ENCODE assay signal across 27 cellular contexts in genomic region chr20:58513580-58514285, GRCh38. TPM values are rescaled to one million over a fixed set of nuclear protein-coding genes. Genes with fewer than 3 reads are reported as not detected.
DNase-seq lines count a peak whose midpoint lies in the region; ATAC-seq and TF ChIP-seq lines count a peak whose summit lies in the region.
"Had no signal": no experiment of that assay in that cellular context is flagged by ENCODE, and none has a peak within 500 bp of the region (broad histone marks: within the 10 kb centered on the region; RNA-seq: fewer than 3 reads in every experiment).

No MANE protein-coding gene starts in this region.

- H3K4me3 ChIP-seq in AG04450 (ENCODE audit: low read depth, low read length): peak overlapping the region; percentile 77
- H3K4me3 ChIP-seq in HUES64 (ENCODE audit: low read length): peak overlapping the region; percentile 61
- no peak overlapping the region for H3K4me3 ChIP-seq in endodermal cell (ENCODE audit: low read length)
- H3K4me3 ChIP-seq in neural progenitor cell: peak overlapping the region; percentile 51
- no peak overlapping the region for H3K4me3 ChIP-seq in esophagus squamous epithelium
- H3K4me3 ChIP-seq: body of pancreas, lung had no signal

- H3K27ac ChIP-seq in AG04450 (ENCODE audit: low read depth, low read length): no peak overlapping the region
- H3K27ac ChIP-seq in HUES64 (ENCODE audit: low read depth, low read length): no peak overlapping the region
- H3K27ac ChIP-seq in endodermal cell (ENCODE audit: low read depth, low read length): no peak overlapping the region
- H3K27ac ChIP-seq in neural progenitor cell: no peak overlapping the region
- no peak overlapping the region for H3K27ac ChIP-seq in esophagus squamous epithelium
- H3K27ac ChIP-seq: body of pancreas, epithelial cell of prostate, psoas muscle had no signal

- H3K27me3 ChIP-seq in AG04450 (ENCODE audit: control insufficient read depth, insufficient read depth, low read length) (no peaks in the 10 kb centered on the region), HUES64 (ENCODE audit: insufficient read depth, low read length) (peaks cover 57% of the 10 kb centered on the region), endodermal cell (ENCODE audit: control insufficient read depth, insufficient read depth, low read length, poor library complexity, severe bottlenecking) (peaks cover 47% of the 10 kb centered on the region), neural progenitor cell (peaks cover 68% of the 10 kb centered on the region), esophagus squamous epithelium (peaks cover 0 to 48% (median 3%) of the 10 kb centered on the region in 4 donors)

- H3K79me2 ChIP-seq in neural progenitor cell (ENCODE audit: low read depth): no peaks in the 10 kb centered on the region

- H3F3A ChIP-seq in neural progenitor cell (ENCODE audit: low read depth): no peaks in the 10 kb centered on the region

- peak overlapping the region; percentile 65 for H3K4me3 Mint-ChIP-seq in endodermal cell
- no peak overlapping the region for H3K4me3 Mint-ChIP-seq in neural progenitor cell
- no peak overlapping the region for H3K4me3 Mint-ChIP-seq in stimulated activated naive B cell treated with anti-CD40 and anti-IgM and Interleukin-4, amounts not matched to agents 10 μg/mL and 1 μg/mL and 100 μg/mL, for 72 hours
- H3K4me3 Mint-ChIP-seq: activated CD4-positive, alpha-beta memory T cell treated with anti-CD3 and anti-CD28 coated beads for 36 hours; CD8-positive, alpha-beta T cell; immature natural killer cell; naive thymus-derived CD8-positive, alpha-beta T cell; stimulated activated effector memory CD8-positive, alpha-beta T cell treated with anti-CD3 and anti-CD28 coated beads, Interleukin-12 subunit alpha, Interleukin-12 subunit beta, amount 100 ng/mL, for 72 hours had no signal

- POLR2A ChIA-PET in AG04450 (lab: Yijun Ruan, JAX): interaction anchor here (1.5 kb wide), 1 partner anchor 9 kb away, joined by 3 read pairs; no protein-coding TSS in a partner anchor

- H3K27me3 Mint-ChIP-seq in endodermal cell (ENCODE audit: insufficient read depth) (peaks cover 52% of the 10 kb centered on the region), neural progenitor cell (ENCODE audit: insufficient read depth, low read depth) (peaks cover 42% of the 10 kb centered on the region)
- H3K27me3 Mint-ChIP-seq in stimulated activated naive B cell treated with anti-CD40 and anti-IgM and Interleukin-4, amounts not matched to agents 10 μg/mL and 1 μg/mL and 100 μg/mL, for 72 hours: peaks cover 49 to 54% of the 10 kb centered on the region in 2 donors

- H3K36me3 Mint-ChIP-seq in endodermal cell (ENCODE audit: low read depth) (no peaks in the 10 kb centered on the region), neural progenitor cell (no peaks in the 10 kb centered on the region)
- no peaks in the 10 kb centered on the region for H3K36me3 Mint-ChIP-seq in stimulated activated naive B cell treated with anti-CD40 and anti-IgM and Interleukin-4, amounts not matched to agents 10 μg/mL and 1 μg/mL and 100 μg/mL, for 72 hours
- H3K36me3 Mint-ChIP-seq: activated CD4-positive, alpha-beta memory T cell treated with anti-CD3 and anti-CD28 coated beads for 36 hours; CD8-positive, alpha-beta T cell; immature natural killer cell; stimulated activated effector memory CD8-positive, alpha-beta T cell treated with anti-CD3 and anti-CD28 coated beads, Interleukin-12 subunit alpha, Interleukin-12 subunit beta, amount 100 ng/mL, for 72 hours had no signal

- H3K27ac Mint-ChIP-seq in endodermal cell (no peak overlapping the region), neural progenitor cell (no peak overlapping the region)
- no peak overlapping the region for H3K27ac Mint-ChIP-seq in stimulated activated naive B cell treated with anti-CD40 and anti-IgM and Interleukin-4, amounts not matched to agents 10 μg/mL and 1 μg/mL and 100 μg/mL, for 72 hours
- H3K27ac Mint-ChIP-seq: activated CD4-positive, alpha-beta memory T cell treated with anti-CD3 and anti-CD28 coated beads for 36 hours; CD8-positive, alpha-beta T cell; immature natural killer cell; naive thymus-derived CD8-positive, alpha-beta T cell; stimulated activated effector memory CD8-positive, alpha-beta T cell treated with anti-CD3 and anti-CD28 coated beads, Interleukin-12 subunit alpha, Interleukin-12 subunit beta, amount 100 ng/mL, for 72 hours had no signal

- peak overlapping the region; percentile 91 for H3K4me2 ChIP-seq in neural progenitor cell

- H3K9me3 Mint-ChIP-seq in endodermal cell: no peaks in the 10 kb centered on the region
- no peaks in the 10 kb centered on the region for H3K9me3 Mint-ChIP-seq in neural progenitor cell
- H3K9me3 Mint-ChIP-seq in stimulated activated naive B cell treated with anti-CD40 and anti-IgM and Interleukin-4, amounts not matched to agents 10 μg/mL and 1 μg/mL and 100 μg/mL, for 72 hours: no peaks in the 10 kb centered on the region
- H3K9me3 Mint-ChIP-seq: activated CD4-positive, alpha-beta memory T cell treated with anti-CD3 and anti-CD28 coated beads for 36 hours; CD8-positive, alpha-beta T cell; immature natural killer cell; naive thymus-derived CD8-positive, alpha-beta T cell; stimulated activated effector memory CD8-positive, alpha-beta T cell treated with anti-CD3 and anti-CD28 coated beads, Interleukin-12 subunit alpha, Interleukin-12 subunit beta, amount 100 ng/mL, for 72 hours had no signal

- no peaks in the 10 kb centered on the region for H4K20me1 ChIP-seq in neural progenitor cell (ENCODE audit: low read depth)

- no peak for TF ChIP-seq POLR2A in esophagus squamous epithelium (IDR thresholded peaks at IDR 0.05)

- H3K36me3 ChIP-seq in HUES64 (ENCODE audit: insufficient read depth, low read length): no peaks in the 10 kb centered on the region
- no peaks in the 10 kb centered on the region for H3K36me3 ChIP-seq in endodermal cell (ENCODE audit: control insufficient read depth, insufficient read depth, low read length)
- H3K36me3 ChIP-seq in neural progenitor cell: no peaks in the 10 kb centered on the region
- H3K36me3 ChIP-seq in esophagus squamous epithelium: no peaks in the 10 kb centered on the region

- H3K4me1 ChIP-seq in HUES64 (ENCODE audit: insufficient read depth, low read length) (no peaks in the 10 kb centered on the region), endodermal cell (ENCODE audit: control insufficient read depth, insufficient read depth, low read length) (peaks cover 3% of the 10 kb centered on the region), neural progenitor cell (no peaks in the 10 kb centered on the region), esophagus squamous epithelium (peaks cover 6 to 19% (median 12%) of the 10 kb centered on the region in 3 donors)
- H3K4me1 ChIP-seq: body of pancreas, psoas muscle had no signal

- DNase-seq in AG04450 (ENCODE audit: low read depth, low spot score): no peak
- DNase-seq in endodermal cell: no peak
- no peak for DNase-seq in neural progenitor cell (ENCODE audit: low spot score)
- no peak for DNase-seq in esophagus squamous epithelium (lab: John Stamatoyannopoulos, UW)
- DNase-seq in NCI-H2196 (lab: John Stamatoyannopoulos, UW; ENCODE audit: unreplicated experiment): no peak
- DNase-seq in omental fat pad (ENCODE audit: low spot score): no peak
- no peak for DNase-seq in stimulated activated naive B cell treated with anti-CD40 and anti-IgM and Interleukin-4, amounts not matched to agents 10 μg/mL and 1 μg/mL and 100 μg/mL, for 72 hours
- DNase-seq: ACHN; activated CD4-positive, alpha-beta memory T cell treated with anti-CD3 and anti-CD28 coated beads for 36 hours; activated naive CD4-positive, alpha-beta T cell treated with anti-CD3 and anti-CD28 coated beads, Interleukin-2, amount 50 U/mL, for 16 hours; activated T-cell treated with anti-CD3 and anti-CD28 coated beads, Interleukin-2, amount 50 U/mL, for 1 hour; body of pancreas; CD8-positive, alpha-beta T cell; immature natural killer cell; KG1; naive thymus-derived CD8-positive, alpha-beta T cell; NCI-H1048; NCI-H510A treated with DMSO at 0.1 percent for 48 hours; psoas muscle; stimulated activated CD4-positive, alpha-beta T cell treated with anti-CD3 and anti-CD28 coated beads, Interleukin-12 subunit alpha, Interleukin-12 subunit beta, amount 100 ng/mL, for 4 hours; T-helper 1 cell had no signal

- intact Hi-C loops in esophagus squamous epithelium (cut with DNase I): no loop called here

- CTCF ChIA-PET in AG04450 (lab: Charles Lee): interaction anchor here (0.6 kb wide), 1 partner anchor 31 kb away, joined by 3 read pairs; no protein-coding TSS in a partner anchor

- ATAC-seq in omental fat pad (ENCODE audit: low FRiP score): no peak
- ATAC-seq in stimulated activated naive B cell treated with anti-CD40 and anti-IgM and Interleukin-4, amounts not matched to agents 10 μg/mL and 1 μg/mL and 100 μg/mL, for 72 hours (replicated peaks): no peak
- ATAC-seq: body of pancreas; CD8-positive, alpha-beta T cell; naive thymus-derived CD8-positive, alpha-beta T cell; psoas muscle; Right ventricle myocardium inferior; stimulated activated effector memory CD8-positive, alpha-beta T cell treated with anti-CD3 and anti-CD28 coated beads, Interleukin-12 subunit alpha, Interleukin-12 subunit beta, amount 100 ng/mL, for 72 hours had no signal

- TF ChIP-seq CTCF in AG04450 (IDR thresholded peaks at IDR 0.05; ENCODE audit: low read depth, low read length): no peak
- TF ChIP-seq CTCF in endodermal cell (conservative IDR thresholded peaks at IDR 0.05): no peak
- no peak for TF ChIP-seq CTCF in neural progenitor cell (IDR thresholded peaks at IDR 0.05)
- TF ChIP-seq CTCF in esophagus squamous epithelium (IDR thresholded peaks at IDR 0.05): no peak
- TF ChIP-seq CTCF in omental fat pad (IDR thresholded peaks at IDR 0.05): no peak

- H3K9ac ChIP-seq in HUES64 (ENCODE audit: low read depth, low read length): no peak overlapping the region
- H3K9ac ChIP-seq in endodermal cell (ENCODE audit: extremely low read depth, low read length, poor library complexity, severe bottlenecking): no peak overlapping the region
- no peak overlapping the region for H3K9ac ChIP-seq in neural progenitor cell

- H3K4me1 Mint-ChIP-seq in endodermal cell (peaks cover 31% of the 10 kb centered on the region), neural progenitor cell (no peaks in the 10 kb centered on the region)
- peaks cover 6 to 8% of the 10 kb centered on the region in 2 donors for H3K4me1 Mint-ChIP-seq in stimulated activated naive B cell treated with anti-CD40 and anti-IgM and Interleukin-4, amounts not matched to agents 10 μg/mL and 1 μg/mL and 100 μg/mL, for 72 hours
- H3K4me1 Mint-ChIP-seq: immature natural killer cell; stimulated activated effector memory CD8-positive, alpha-beta T cell treated with anti-CD3 and anti-CD28 coated beads, Interleukin-12 subunit alpha, Interleukin-12 subunit beta, amount 100 ng/mL, for 72 hours had no signal

- peaks cover 5% of the 10 kb centered on the region; the same call in 1 of the 2 replicates for H3K9me3 ChIP-seq in AG04450 (ENCODE audit: control insufficient read depth, insufficient read depth, low read length)
- H3K9me3 ChIP-seq in HUES64 (ENCODE audit: insufficient read depth, low read depth, low read length): 0 out of 2 replicates have a peak, but pooled peaks cover 2% of the 10 kb centered on the region
- H3K9me3 ChIP-seq in endodermal cell (ENCODE audit: control insufficient read depth, low read length): no peaks in the 10 kb centered on the region
- H3K9me3 ChIP-seq in neural progenitor cell (ENCODE audit: low read depth): no peaks in the 10 kb centered on the region
- no peaks in the 10 kb centered on the region for H3K9me3 ChIP-seq in esophagus squamous epithelium
- H3K9me3 ChIP-seq: body of pancreas, psoas muscle had no signal

- no peak overlapping the region for H2AFZ ChIP-seq in neural progenitor cell (replicated peaks)

- WGBS in HUES64: 72% methylated on average over 19 of the region's 19 CpGs
- WGBS in endodermal cell (ENCODE audit: insufficient coverage in 1 of 2, insufficient read length in 1 of 2), 2 experiments: 86 to 88% methylated on average over 16 to 19 of the region's 19 CpGs
- 44 to 80% methylated on average over 3 to 9 of the region's 19 CpGs for WGBS in esophagus squamous epithelium, 2 donors

RNA-seq across cellular contexts. Expression of gene APCDD1L, which starts 1.5 kb away (rescaled TPM):
- 8.6 and 14.5 TPM in 2 replicates for polyA plus RNA-seq in AG04450 (2011; rRNA removed)
- 8.3 and 10.1 TPM in 2 replicates for polyA minus RNA-seq in AG04450 (2011; rRNA and poly(A)+ RNA removed)
- polyA plus RNA-seq in HUES64 (2013, experiment 1 of 2): 2.1 TPM
- polyA plus RNA-seq in HUES64 (2013, experiment 2 of 2): 2.5 TPM
- total RNA-seq in endodermal cell (1 to 10 TPM; 6.4 TPM), neural progenitor cell (ENCODE audit: low replicate concordance) (not detected in 2 replicates), esophagus squamous epithelium (under 1 TPM in 3 of 4 donors, not detected in 1; 0.38 to 0.44 (median 0.41) TPM), omental fat pad (under 1 TPM in 1 of 4 donors, not detected in 3; 0.19 TPM)
- polyA plus RNA-seq in endodermal cell (2013, experiment 1 of 2): 0.78 TPM
- 1.1 TPM for polyA plus RNA-seq in endodermal cell (2013, experiment 2 of 2)
- total RNA-seq: activated CD4-positive, alpha-beta memory T cell treated with anti-CD3 and anti-CD28 coated beads for 36 hours; CD8-positive, alpha-beta T cell; frontal cortex; naive thymus-derived CD8-positive, alpha-beta T cell had no signal
- polyA plus RNA-seq: immature natural killer cell had no signal

Comparison
In these comparisons a context has a peak if more than half of its experiments do, and no peak if none do; other contexts are left out.
1. H3K4me3 ChIP-seq: peak in AG04450 (single experiment), HUES64 (single experiment) and neural progenitor cell (single experiment); none in endodermal cell (single experiment) and esophagus squamous epithelium (0 of 4).